Comparison of ENCODE assay signal across 6 cellular contexts in genomic region chr19:10568444-10568825, GRCh38. TPM values are rescaled to one million over a fixed set of nuclear protein-coding genes. Genes with fewer than 3 reads are reported as not detected.
DNase-seq lines count a peak whose midpoint lies in the region; ATAC-seq, FAIRE-seq and TF ChIP-seq lines count a peak whose summit lies in the region.

No MANE protein-coding gene starts in this region.

- DNase-seq in HL-60 (ENCODE audit: low read depth in 1 of 2, low spot score in 1 of 2) (peak in 1 of 2 experiments; percentile 35), astrocyte (ENCODE audit: low read depth) (no peak), GM19239 (ENCODE audit: insufficient read length, low spot score) (no peak), 8988T (no peak)
- peak in 1 of 9 donors; percentile 64 for DNase-seq in naive thymus-derived CD4-positive, alpha-beta T cell

- TF ChIP-seq CTCF in HL-60 (IDR thresholded peaks at IDR 0.05; ENCODE audit: insufficient read depth, low read length) (no peak), astrocyte (IDR thresholded peaks at IDR 0.05; ENCODE audit: insufficient read depth, low read depth, low read length) (no peak)

- peak overlapping the region; percentile 85 for H2AFZ ChIP-seq in astrocyte (ENCODE audit: low read depth, low read length)

- no peaks in the 10 kb centered on the region for H3K27me3 Mint-ChIP-seq in astrocyte (ENCODE audit: low read depth, unreplicated experiment)
- peaks cover 0 to 5% (median 0%) of the 10 kb centered on the region in 5 donors for H3K27me3 Mint-ChIP-seq in naive thymus-derived CD4-positive, alpha-beta T cell

- H3K9ac ChIP-seq in astrocyte (ENCODE audit: low read length) = peak overlapping the region; percentile 72

- intact Hi-C loops in naive thymus-derived CD4-positive, alpha-beta T cell (cut with micrococcal nuclease) = loop anchor here (2.0 to 10.0 kb wide), 13 partner anchors 126 to 751 kb away; partner anchors contain the start of genes ANGPTL6 (in 1 of the 2), CARM1 (in 1 of the 2), FBXL12 (in 1 of the 2) and ICAM1 (in 1 of the 2)

- peak overlapping the region; percentile 88 for H3K4me3 Mint-ChIP-seq in astrocyte (ENCODE audit: unreplicated experiment)
- H3K4me3 Mint-ChIP-seq in naive thymus-derived CD4-positive, alpha-beta T cell = peak overlapping the region; percentile 92 to 100 (median 97)

- peaks cover 9% of the 10 kb centered on the region for H4K20me1 ChIP-seq in astrocyte (ENCODE audit: insufficient read depth, low read length)

- peaks cover 9% of the 10 kb centered on the region for H3K4me1 Mint-ChIP-seq in astrocyte (ENCODE audit: low read depth, unreplicated experiment)
- peaks cover 34 to 54% (median 44%) of the 10 kb centered on the region in 7 donors for H3K4me1 Mint-ChIP-seq in naive thymus-derived CD4-positive, alpha-beta T cell

- POLR2A ChIA-PET in naive thymus-derived CD4-positive, alpha-beta T cell (lab: Charles Lee) = interaction anchor here (0.6 to 12.8 kb wide), 7 partner anchors 15 to 192 kb away, joined by 3 to 126 read pairs (median 6); partner anchors contain the start of genes ATG4D and KEAP1

- H3K4me3 ChIP-seq in HL-60 (replicated peaks; ENCODE audit: insufficient read depth, low read length) = peak overlapping the region; percentile 76
- H3K4me3 ChIP-seq in astrocyte (ENCODE audit: insufficient read depth, low read depth, low read length) = peak overlapping the region; percentile 73
- H3K4me3 ChIP-seq in naive thymus-derived CD4-positive, alpha-beta T cell (ENCODE audit: low read length) = peak overlapping the region; percentile 84

- H3K27me3 ChIP-seq in HL-60 (ENCODE audit: insufficient read depth, poor library complexity, severe bottlenecking) (no peaks in the 10 kb centered on the region), astrocyte (ENCODE audit: insufficient read depth, low read length) (no peaks in the 10 kb centered on the region)
- no peaks in the 10 kb centered on the region for H3K27me3 ChIP-seq in naive thymus-derived CD4-positive, alpha-beta T cell (ENCODE audit: control insufficient read depth in 2 of 2, insufficient read depth in 2 of 2, low read length in 2 of 2)

- H3K9me3 Mint-ChIP-seq in astrocyte (ENCODE audit: unreplicated experiment) = no peaks in the 10 kb centered on the region
- H3K9me3 Mint-ChIP-seq in naive thymus-derived CD4-positive, alpha-beta T cell = peaks cover 0 to 9% (median 0%) of the 10 kb centered on the region in 11 donors

- peak; percentile 1 for ATAC-seq in GM18511 (IDR thresholded peaks at IDR 0.05; ENCODE audit: unreplicated experiment)
- ATAC-seq in naive thymus-derived CD4-positive, alpha-beta T cell = peak; percentile 10

- H3K36me3 ChIP-seq in astrocyte (ENCODE audit: insufficient read depth, low read length) = no peaks in the 10 kb centered on the region
- H3K36me3 ChIP-seq in naive thymus-derived CD4-positive, alpha-beta T cell (ENCODE audit: control insufficient read depth in 2 of 3, insufficient read depth in 3 of 3, low read length in 3 of 3) = peaks cover 0 to 10% (median 0%) of the 10 kb centered on the region in 3 experiments

- no peaks in the 10 kb centered on the region for H3K9me3 ChIP-seq in astrocyte (ENCODE audit: insufficient read depth, low read depth, low read length)
- no peaks in the 10 kb centered on the region for H3K9me3 ChIP-seq in naive thymus-derived CD4-positive, alpha-beta T cell (ENCODE audit: control insufficient read depth in 2 of 3, low read length in 3 of 3)

- peaks cover 25% of the 10 kb centered on the region for H3K4me1 ChIP-seq in astrocyte (ENCODE audit: insufficient read depth, low read length)
- H3K4me1 ChIP-seq in naive thymus-derived CD4-positive, alpha-beta T cell (ENCODE audit: control insufficient read depth in 2 of 2, insufficient read depth in 2 of 2, low read length in 2 of 2) = peaks cover 28 to 29% of the 10 kb centered on the region in 2 donors

- H3K27ac ChIP-seq in HL-60 (replicated peaks) (peak overlapping the region; percentile 64), astrocyte (ENCODE audit: low read depth, low read length) (no peak overlapping the region)
- peak overlapping the region; percentile 92 for H3K27ac ChIP-seq in naive thymus-derived CD4-positive, alpha-beta T cell (ENCODE audit: low read depth, low read length)

- FAIRE-seq in astrocyte (lab: Jason Lieb, UNC) = no peak
- FAIRE-seq in GM19239 (lab: Jason Lieb, UNC) = no peak

- peak overlapping the region; percentile 98 for H3K4me2 ChIP-seq in astrocyte (ENCODE audit: low read length)

- CTCF ChIA-PET in naive thymus-derived CD4-positive, alpha-beta T cell (lab: Charles Lee) = interaction anchor here (0.6 to 1.4 kb wide), 4 partner anchors 12 to 191 kb away, joined by 3 to 6 read pairs (median 3); no protein-coding TSS in a partner anchor

- peaks cover 22% of the 10 kb centered on the region for H3K79me2 ChIP-seq in astrocyte (ENCODE audit: insufficient read depth, low read length)

- no peaks in the 10 kb centered on the region for H3K36me3 Mint-ChIP-seq in astrocyte (ENCODE audit: low read depth, unreplicated experiment)
- peaks cover 0 to 29% (median 5%) of the 10 kb centered on the region in 5 donors for H3K36me3 Mint-ChIP-seq in naive thymus-derived CD4-positive, alpha-beta T cell

- no peak overlapping the region for H3K27ac Mint-ChIP-seq in astrocyte (ENCODE audit: unreplicated experiment)
- peak overlapping the region; percentile 94 to 99 (median 96) for H3K27ac Mint-ChIP-seq in naive thymus-derived CD4-positive, alpha-beta T cell

RNA-seq across cellular contexts. Expression of gene CDKN2D, which starts 0.3 kb away (rescaled TPM):
- total RNA-seq in astrocyte = 5.4 and 6.1 TPM in 2 replicates
- 10 to 100 TPM; 20.5 to 73.9 (median 47.5) TPM for total RNA-seq in naive thymus-derived CD4-positive, alpha-beta T cell
- polyA plus RNA-seq in naive thymus-derived CD4-positive, alpha-beta T cell = 100 to 1,000 TPM in 1 of 2 donors, 10 to 100 TPM in 1; 72.9 to 102 TPM

RNA-seq across cellular contexts. Expression of gene KRI1, which starts 2.6 kb away (rescaled TPM):
- total RNA-seq in astrocyte = 14.1 and 15.9 TPM in 2 replicates
- 10 to 100 TPM; 48.4 to 84.1 (median 60.4) TPM for total RNA-seq in naive thymus-derived CD4-positive, alpha-beta T cell
- 10 to 100 TPM; 13.7 to 47.6 TPM for polyA plus RNA-seq in naive thymus-derived CD4-positive, alpha-beta T cell

RNA-seq across cellular contexts. Expression of gene AP1M2, which starts 18.7 kb away (rescaled TPM):
- total RNA-seq in astrocyte = 1.7 and 4.5 TPM in 2 replicates
- total RNA-seq in naive thymus-derived CD4-positive, alpha-beta T cell = not detected
- polyA plus RNA-seq in naive thymus-derived CD4-positive, alpha-beta T cell = not detected

RNA-seq across cellular contexts. Expression of gene ATG4D, which starts 24.7 kb away (rescaled TPM):
- 23.5 and 24.8 TPM in 2 replicates for total RNA-seq in astrocyte
- total RNA-seq in naive thymus-derived CD4-positive, alpha-beta T cell = 10 to 100 TPM; 41.7 to 70.3 (median 56.7) TPM
- 10 to 100 TPM; 12.9 to 21.8 TPM for polyA plus RNA-seq in naive thymus-derived CD4-positive, alpha-beta T cell

RNA-seq across cellular contexts. Expression of gene S1PR5, which starts 51.2 kb away (rescaled TPM):
- total RNA-seq in astrocyte = 1.00 and 1.1 TPM in 2 replicates
- 10 to 100 TPM in 1 of 5 experiments, 1 to 10 TPM in 1, under 1 TPM in 2, not detected in 1; 0.51 to 22.0 (median 3.5) TPM for total RNA-seq in naive thymus-derived CD4-positive, alpha-beta T cell
- polyA plus RNA-seq in naive thymus-derived CD4-positive, alpha-beta T cell = under 1 TPM; 0.53 to 0.55 TPM
